In genomic region chr3:43162573-43163084, GRCh38 we compare ENCODE assay signal across 10 cellular contexts. TPM values are rescaled to one million over a fixed set of nuclear protein-coding genes. Genes with fewer than 3 reads are reported as not detected.
DNase-seq lines count a peak whose midpoint lies in the region; ATAC-seq, FAIRE-seq and TF ChIP-seq lines count a peak whose summit lies in the region.
"Had no signal": no experiment of that assay in that cellular context is flagged by ENCODE, and none has a peak within 500 bp of the region (broad histone marks: within the 10 kb centered on the region; RNA-seq: fewer than 3 reads in every experiment).

No MANE protein-coding gene starts in this region.

- DNase-seq in MM.1S, result peak; percentile 79
- DNase-seq in activated T-cell treated with anti-CD3 and anti-CD28 coated beads, Interleukin-2, amount 50 U/mL, for 1 hour, result peak; percentile 60
- no peak for DNase-seq in fibroblast of lung (ENCODE audit: low read depth in 2 of 2)
- peak; percentile 30 for DNase-seq in stimulated activated CD4-positive, alpha-beta T cell treated with anti-CD3 and anti-CD28 coated beads, Interleukin-1b, Interleukin-23, amount 100 ng/mL, for 48 hours
- DNase-seq in GM12892 (ENCODE audit: insufficient read length), result no peak
- DNase-seq in MCF 10A (ENCODE audit: unreplicated experiment), result no peak
- DNase-seq in superior temporal gyrus (ENCODE audit: extremely low spot score), result no peak
- DNase-seq: testis had no signal

- no peak overlapping the region for H3K27ac Mint-ChIP-seq in MCF 10A (ENCODE audit: low read depth, unreplicated experiment)

- no peaks in the 10 kb centered on the region for H4K20me1 ChIP-seq in MM.1S (ENCODE audit: insufficient read depth, low read length)
- H4K20me1 ChIP-seq in fibroblast of lung (ENCODE audit: control insufficient read depth, extremely low read depth, insufficient read depth, low read length), result no peaks in the 10 kb centered on the region

- H3F3A ChIP-seq in MM.1S (ENCODE audit: insufficient read depth, low read length), result peaks cover 6% of the 10 kb centered on the region; the same call in 1 of the 2 replicates

- no peaks in the 10 kb centered on the region for H3K36me3 Mint-ChIP-seq in MCF 10A (ENCODE audit: insufficient read depth, unreplicated experiment)

- H3K4me3 ChIP-seq in MM.1S (ENCODE audit: low read length) (peak overlapping the region; percentile 51), fibroblast of lung (replicated peaks in 1 of 4; ENCODE audit: control extremely low read depth in 1 of 4, insufficient read depth in 1 of 4, low read depth in 3 of 4, low read length in 4 of 4) (no peak overlapping the region)
- H3K4me3 ChIP-seq: testis had no signal

- H3K4me1 Mint-ChIP-seq in MCF 10A (ENCODE audit: insufficient read depth, unreplicated experiment), result no peaks in the 10 kb centered on the region
- H3K4me1 Mint-ChIP-seq: neural crest cell had no signal

- H3K9ac ChIP-seq in MM.1S (ENCODE audit: low read length) (peak overlapping the region; percentile 40; the same call in 1 of the 2 replicates), fibroblast of lung (ENCODE audit: insufficient read depth, low read length) (no peak overlapping the region)

- POLR2A ChIA-PET in MCF 10A (lab: Yijun Ruan, JAX), result interaction anchor here (0.7 to 1.2 kb wide), 5 partner anchors 17 to 340 kb away, joined by 3 to 6 read pairs (median 3); no protein-coding TSS in a partner anchor

- no peaks in the 10 kb centered on the region for H3K9me3 Mint-ChIP-seq in MCF 10A (ENCODE audit: unreplicated experiment)

- H3K9me2 ChIP-seq in MM.1S (replicated peaks; ENCODE audit: insufficient read depth, low read length), result no peaks in the 10 kb centered on the region

- H3K4me3 Mint-ChIP-seq in MCF 10A (ENCODE audit: unreplicated experiment), result no peak overlapping the region
- H3K4me3 Mint-ChIP-seq: neural crest cell had no signal

- ATAC-seq in HG02885 (IDR thresholded peaks at IDR 0.05; ENCODE audit: poor library complexity, unreplicated experiment), result no peak

- TF ChIP-seq CTCF in MM.1S (IDR thresholded peaks at IDR 0.05; ENCODE audit: low read length), result no peak
- no peak for TF ChIP-seq CTCF in fibroblast of lung (conservative IDR thresholded peaks at IDR 0.05 in 1 of 2, IDR thresholded peaks at IDR 0.05 in 1 of 2; ENCODE audit: low read depth in 1 of 2, low read length in 2 of 2)
- TF ChIP-seq CTCF in MCF 10A (IDR thresholded peaks at IDR 0.05; ENCODE audit: unreplicated experiment), result no peak

- no peaks in the 10 kb centered on the region; the same call in 1 of the 2 replicates for H3K36me3 ChIP-seq in MM.1S (replicated peaks; ENCODE audit: insufficient read depth, low read length)
- no peaks in the 10 kb centered on the region for H3K36me3 ChIP-seq in fibroblast of lung (ENCODE audit: control insufficient read depth, insufficient read depth, low read length)

- FAIRE-seq in GM12892 (lab: Jason Lieb, UNC), result no peak

- no peak for TF ChIP-seq POLR2A in GM12892 (IDR thresholded peaks at IDR 0.05; ENCODE audit: low read depth, low read length)

- H2AFZ ChIP-seq in MM.1S (ENCODE audit: low read length) (peak overlapping the region; percentile 91), fibroblast of lung (ENCODE audit: low read length) (peak overlapping the region; percentile 52)

- CTCF ChIA-PET in MCF 10A (lab: Yijun Ruan, JAX), result interaction anchor here (0.6 to 4.2 kb wide), 22 partner anchors 9 to 655 kb away, joined by 3 to 98 read pairs (median 5); no protein-coding TSS in a partner anchor

- H3K9me3 ChIP-seq in MM.1S (replicated peaks; ENCODE audit: insufficient read depth, low read length), result no peaks in the 10 kb centered on the region
- no peaks in the 10 kb centered on the region for H3K9me3 ChIP-seq in fibroblast of lung (ENCODE audit: control insufficient read depth, insufficient read depth, low read depth, low read length)
- H3K9me3 ChIP-seq: testis had no signal

- no peaks in the 10 kb centered on the region for H3K27me3 ChIP-seq in MM.1S (replicated peaks; ENCODE audit: insufficient read depth, low read length)
- H3K27me3 ChIP-seq in fibroblast of lung (ENCODE audit: control insufficient read depth, insufficient read depth, low read length), result no peaks in the 10 kb centered on the region
- H3K27me3 ChIP-seq: testis had no signal

- no TSS peak for BruUV-seq in MCF 10A (replicated peaks; lab: Mats Ljungman, UMichigan)

- peak overlapping the region; percentile 89 for H3K4me2 ChIP-seq in MM.1S (ENCODE audit: low read depth, low read length)
- H3K4me2 ChIP-seq in fibroblast of lung (ENCODE audit: extremely low read depth, insufficient read depth, low read length), result no peak overlapping the region

- H3K79me2 ChIP-seq in MM.1S (ENCODE audit: low read length) (no peaks in the 10 kb centered on the region), fibroblast of lung (ENCODE audit: control insufficient read depth, insufficient read depth, low read length) (no peaks in the 10 kb centered on the region)

- intact Hi-C loops in MCF 10A (cut with micrococcal nuclease), result loop anchor here (1.0 to 2.0 kb wide), 6 partner anchors 52 to 1036 kb away; partner anchors contain the start of gene SNRK

- H3K4me1 ChIP-seq in MM.1S (ENCODE audit: low read length), result peaks cover 15% of the 10 kb centered on the region
- H3K4me1 ChIP-seq in fibroblast of lung (ENCODE audit: control insufficient read depth, extremely low read depth, insufficient read depth, low read length), result peaks cover 3% of the 10 kb centered on the region
- H3K4me1 ChIP-seq: testis had no signal

- H3K27ac ChIP-seq in MM.1S (ENCODE audit: low read length) (peak overlapping the region; percentile 44; the same call in 1 of the 2 replicates), fibroblast of lung (ENCODE audit: insufficient read depth, low read length) (no peak overlapping the region)
- H3K27ac ChIP-seq: testis had no signal

- H3K27me3 Mint-ChIP-seq in MCF 10A (ENCODE audit: insufficient read depth, unreplicated experiment), result no peaks in the 10 kb centered on the region

RNA-seq across cellular contexts. Expression of gene POMGNT2, which starts 56.8 kb away (rescaled TPM):
- total RNA-seq in fibroblast of lung, result 12.7 and 13.1 TPM in 2 replicates
- 7.9 and 11.5 TPM in 2 replicates for polyA plus RNA-seq in fibroblast of lung
- 7.7 and 10.4 TPM in 2 replicates for polyA plus RNA-seq in fibroblast of lung (2012)
- 22.6 and 31.3 TPM in 2 replicates for polyA minus RNA-seq in fibroblast of lung (ENCODE audit: low replicate concordance)
- polyA plus RNA-seq in GM12892 (2012; ENCODE audit: missing spikeins), result not detected
- total RNA-seq in MCF 10A (2022), result 6.2 and 7.3 TPM in 2 replicates

Comparison
In these comparisons a context has a peak if more than half of its experiments do, and no peak if none do; other contexts are left out.
1. DNase-seq: peak in MM.1S (single experiment), activated T-cell treated with anti-CD3 and anti-CD28 coated beads, Interleukin-2, amount 50 U/mL, for 1 hour (single experiment) and stimulated activated CD4-positive, alpha-beta T cell treated with anti-CD3 and anti-CD28 coated beads, Interleukin-1b, Interleukin-23, amount 100 ng/mL, for 48 hours (single experiment); none in fibroblast of lung (0 of 2), GM12892 (single experiment), MCF 10A (single experiment) and superior temporal gyrus (single experiment).